Comparison of ENCODE assay signal across 19 cellular contexts in the genomic region with DNA sequence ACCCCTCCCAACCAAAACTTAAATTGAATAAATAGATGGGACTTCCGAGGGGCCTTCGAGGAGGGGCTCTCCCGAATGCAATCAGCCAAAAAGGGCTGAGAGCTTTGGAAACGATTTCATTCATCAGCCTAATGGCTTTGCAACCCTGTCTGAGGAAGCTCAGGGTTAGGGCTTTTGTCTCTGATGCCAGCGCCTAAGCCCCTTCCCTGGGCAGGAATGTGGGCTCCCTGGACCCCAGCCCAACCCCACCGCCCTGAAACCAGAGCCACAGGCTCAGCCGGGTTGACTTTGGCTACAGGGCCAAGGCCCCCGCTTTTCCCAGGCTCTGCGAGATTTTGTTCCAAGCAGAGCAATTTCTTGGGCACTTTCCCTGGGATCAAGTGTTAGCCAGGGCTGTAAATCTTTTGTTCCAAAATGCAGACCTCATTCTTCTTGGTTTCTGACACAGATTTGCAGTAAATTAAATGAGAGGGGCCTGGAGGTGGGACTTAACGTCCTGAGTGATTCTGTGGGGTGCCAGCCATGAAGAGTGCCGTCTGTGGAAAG. TPM values are rescaled to one million over a fixed set of nuclear protein-coding genes. Genes with fewer than 3 reads are reported as not detected.
DNase-seq lines count a peak whose midpoint lies in the region; ATAC-seq and TF ChIP-seq lines count a peak whose summit lies in the region.
"Had no signal": no experiment of that assay in that cellular context is flagged by ENCODE, and none has a peak within 500 bp of the region (broad histone marks: within the 10 kb centered on the region; RNA-seq: fewer than 3 reads in every experiment).

No MANE protein-coding gene starts in this region.

- H3K4me1 Mint-ChIP-seq in WTC11: peaks cover 26% of the 10 kb centered on the region

- no peak overlapping the region for H3K27ac ChIP-seq in GM23248
- H3K27ac ChIP-seq: RWPE1 had no signal

- no peak overlapping the region for H2AFZ ChIP-seq in GM23248

- no peaks in the 10 kb centered on the region for H3K79me2 ChIP-seq in GM23248 (ENCODE audit: insufficient read depth)

- H3K27me3 ChIP-seq in H7 (ENCODE audit: control insufficient read depth, insufficient read depth, low read length) (no peaks in the 10 kb centered on the region), GM23248 (replicated peaks; ENCODE audit: insufficient read depth) (peaks cover 26% of the 10 kb centered on the region)

- H3K36me3 Mint-ChIP-seq in WTC11: no peaks in the 10 kb centered on the region

- ATAC-seq in WTC11 (no peak), HG02981 (IDR thresholded peaks at IDR 0.05; ENCODE audit: unreplicated experiment) (no peak)

- no peaks in the 10 kb centered on the region for H4K20me1 ChIP-seq in GM23248 (ENCODE audit: insufficient read depth)

- H3F3A ChIP-seq in GM23248 (ENCODE audit: insufficient read depth): no peaks in the 10 kb centered on the region

- WGBS in GM23248 (ENCODE audit: low coverage in 1 of 2, low lambda C conversion rate in 2 of 2, missing lambda C conversion rate in 2 of 2), 2 experiments: 14 to 16% methylated on average over 11 of the region's 11 CpGs

- no peaks in the 10 kb centered on the region for H3K4me1 ChIP-seq in GM23248 (ENCODE audit: insufficient read depth)

- POLR2A ChIA-PET in WTC11 (lab: Charles Lee): no interaction called here

- H3K4me3 Mint-ChIP-seq in WTC11: no peak overlapping the region

- no peak overlapping the region for H3K4me2 ChIP-seq in GM23248 (ENCODE audit: unreplicated experiment)

- H3K9me3 ChIP-seq in GM23248 (ENCODE audit: low read depth): no peaks in the 10 kb centered on the region
- H3K9me3 ChIP-seq: BE2C had no signal

- peak; percentile 61 for DNase-seq in H7
- peak; percentile 10 for DNase-seq in WTC11 (ENCODE audit: low spot score)
- DNase-seq in medulla oblongata (ENCODE audit: extremely low spot score): peak; percentile 4
- DNase-seq in putamen (ENCODE audit: low spot score): peak; percentile 19
- DNase-seq in GM23248: no peak
- DNase-seq in NCI-H524 (lab: John Stamatoyannopoulos, UW): no peak
- DNase-seq: DMS 273 treated with DMSO at 0.1 percent for 48 hours, DMS79 treated with DMSO at 0.1 percent for 48 hours, GOT3, Karpas-422, MV-4-11, NCI-H1694 treated with DMSO at 0.1 percent for 48 hours, NCI-H2081 treated with DMSO at 0.1 percent for 48 hours, NCI-H446 treated with DMSO at 0.1 percent for 48 hours, SIG-M5 had no signal

- H3K9me2 ChIP-seq in GM23248 (ENCODE audit: insufficient read depth): no peaks in the 10 kb centered on the region

- no peaks in the 10 kb centered on the region for H3K36me3 ChIP-seq in H7 (replicated peaks; ENCODE audit: control insufficient read depth, insufficient read depth, low read length)
- no peaks in the 10 kb centered on the region for H3K36me3 ChIP-seq in GM23248 (ENCODE audit: low read depth)
- H3K36me3 ChIP-seq: BE2C had no signal

- CTCF ChIA-PET in WTC11 (lab: Charles Lee): interaction anchor here (0.6 to 1.7 kb wide), 9 partner anchors 11 to 164 kb away, joined by 3 to 5 read pairs (median 4); no protein-coding TSS in a partner anchor

- no peaks in the 10 kb centered on the region for H3K9me3 Mint-ChIP-seq in WTC11

- no peak overlapping the region for H3K9ac ChIP-seq in GM23248

- no peak overlapping the region for H3K4me3 ChIP-seq in H7 (ENCODE audit: insufficient read depth, low read depth, low read length)
- no peak overlapping the region for H3K4me3 ChIP-seq in GM23248

- no peaks in the 10 kb centered on the region for H3K27me3 Mint-ChIP-seq in WTC11 (ENCODE audit: low read depth)

- no peak overlapping the region for H3K27ac Mint-ChIP-seq in WTC11

- TF ChIP-seq CTCF in WTC11 (IDR thresholded peaks at IDR 0.05): no peak

- in situ Hi-C loops in GM23248 (cut with MboI): no loop called here

TF ChIP-seq in WTC11, 78 proteins besides CTCF, POLR2A, EP300 and RAD21 (continues in another document):
- TF ChIP-seq, protein P1, sequence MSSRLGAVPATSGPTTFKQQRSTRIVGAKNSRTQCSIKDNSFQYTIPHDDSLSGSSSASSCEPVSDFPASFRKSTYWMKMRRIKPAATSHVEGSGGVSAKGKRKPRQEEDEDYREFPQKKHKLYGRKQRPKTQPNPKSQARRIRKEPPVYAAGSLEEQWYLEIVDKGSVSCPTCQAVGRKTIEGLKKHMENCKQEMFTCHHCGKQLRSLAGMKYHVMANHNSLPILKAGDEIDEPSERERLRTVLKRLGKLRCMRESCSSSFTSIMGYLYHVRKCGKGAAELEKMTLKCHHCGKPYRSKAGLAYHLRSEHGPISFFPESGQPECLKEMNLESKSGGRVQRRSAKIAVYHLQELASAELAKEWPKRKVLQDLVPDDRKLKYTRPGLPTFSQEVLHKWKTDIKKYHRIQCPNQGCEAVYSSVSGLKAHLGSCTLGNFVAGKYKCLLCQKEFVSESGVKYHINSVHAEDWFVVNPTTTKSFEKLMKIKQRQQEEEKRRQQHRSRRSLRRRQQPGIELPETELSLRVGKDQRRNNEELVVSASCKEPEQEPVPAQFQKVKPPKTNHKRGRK (CRISPR knock-in tag; IDR thresholded peaks at IDR 0.05; ENCODE audit: borderline replicate concordance): no peak
- TF ChIP-seq, protein P2, sequence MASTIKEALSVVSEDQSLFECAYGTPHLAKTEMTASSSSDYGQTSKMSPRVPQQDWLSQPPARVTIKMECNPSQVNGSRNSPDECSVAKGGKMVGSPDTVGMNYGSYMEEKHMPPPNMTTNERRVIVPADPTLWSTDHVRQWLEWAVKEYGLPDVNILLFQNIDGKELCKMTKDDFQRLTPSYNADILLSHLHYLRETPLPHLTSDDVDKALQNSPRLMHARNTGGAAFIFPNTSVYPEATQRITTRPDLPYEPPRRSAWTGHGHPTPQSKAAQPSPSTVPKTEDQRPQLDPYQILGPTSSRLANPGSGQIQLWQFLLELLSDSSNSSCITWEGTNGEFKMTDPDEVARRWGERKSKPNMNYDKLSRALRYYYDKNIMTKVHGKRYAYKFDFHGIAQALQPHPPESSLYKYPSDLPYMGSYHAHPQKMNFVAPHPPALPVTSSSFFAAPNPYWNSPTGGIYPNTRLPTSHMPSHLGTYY (CRISPR knock-in tag; IDR thresholded peaks at IDR 0.05): no peak
- TF ChIP-seq TEAD4 (CRISPR knock-in tag; IDR thresholded peaks at IDR 0.05) (no peak), ZNF317 (CRISPR knock-in tag; IDR thresholded peaks at IDR 0.05; ENCODE audit: borderline replicate concordance, low read depth) (no peak), KAT7 (CRISPR knock-in tag; IDR thresholded peaks at IDR 0.05; ENCODE audit: borderline replicate concordance) (no peak), NR2C2 (CRISPR knock-in tag; IDR thresholded peaks at IDR 0.05) (no peak)
- TF ChIP-seq, protein P3, sequence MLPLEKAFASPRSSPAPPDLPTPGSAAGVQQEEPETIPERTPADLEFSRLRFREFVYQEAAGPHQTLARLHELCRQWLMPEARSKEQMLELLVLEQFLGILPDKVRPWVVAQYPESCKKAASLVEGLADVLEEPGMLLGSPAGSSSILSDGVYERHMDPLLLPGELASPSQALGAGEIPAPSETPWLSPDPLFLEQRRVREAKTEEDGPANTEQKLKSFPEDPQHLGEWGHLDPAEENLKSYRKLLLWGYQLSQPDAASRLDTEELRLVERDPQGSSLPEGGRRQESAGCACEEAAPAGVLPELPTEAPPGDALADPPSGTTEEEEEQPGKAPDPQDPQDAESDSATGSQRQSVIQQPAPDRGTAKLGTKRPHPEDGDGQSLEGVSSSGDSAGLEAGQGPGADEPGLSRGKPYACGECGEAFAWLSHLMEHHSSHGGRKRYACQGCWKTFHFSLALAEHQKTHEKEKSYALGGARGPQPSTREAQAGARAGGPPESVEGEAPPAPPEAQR (CRISPR knock-in tag; IDR thresholded peaks at IDR 0.05): no peak
- TF ChIP-seq, protein P4, sequence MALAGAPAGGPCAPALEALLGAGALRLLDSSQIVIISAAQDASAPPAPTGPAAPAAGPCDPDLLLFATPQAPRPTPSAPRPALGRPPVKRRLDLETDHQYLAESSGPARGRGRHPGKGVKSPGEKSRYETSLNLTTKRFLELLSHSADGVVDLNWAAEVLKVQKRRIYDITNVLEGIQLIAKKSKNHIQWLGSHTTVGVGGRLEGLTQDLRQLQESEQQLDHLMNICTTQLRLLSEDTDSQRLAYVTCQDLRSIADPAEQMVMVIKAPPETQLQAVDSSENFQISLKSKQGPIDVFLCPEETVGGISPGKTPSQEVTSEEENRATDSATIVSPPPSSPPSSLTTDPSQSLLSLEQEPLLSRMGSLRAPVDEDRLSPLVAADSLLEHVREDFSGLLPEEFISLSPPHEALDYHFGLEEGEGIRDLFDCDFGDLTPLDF (CRISPR knock-in tag; IDR thresholded peaks at IDR 0.05): no peak
- TF ChIP-seq, protein P5, sequence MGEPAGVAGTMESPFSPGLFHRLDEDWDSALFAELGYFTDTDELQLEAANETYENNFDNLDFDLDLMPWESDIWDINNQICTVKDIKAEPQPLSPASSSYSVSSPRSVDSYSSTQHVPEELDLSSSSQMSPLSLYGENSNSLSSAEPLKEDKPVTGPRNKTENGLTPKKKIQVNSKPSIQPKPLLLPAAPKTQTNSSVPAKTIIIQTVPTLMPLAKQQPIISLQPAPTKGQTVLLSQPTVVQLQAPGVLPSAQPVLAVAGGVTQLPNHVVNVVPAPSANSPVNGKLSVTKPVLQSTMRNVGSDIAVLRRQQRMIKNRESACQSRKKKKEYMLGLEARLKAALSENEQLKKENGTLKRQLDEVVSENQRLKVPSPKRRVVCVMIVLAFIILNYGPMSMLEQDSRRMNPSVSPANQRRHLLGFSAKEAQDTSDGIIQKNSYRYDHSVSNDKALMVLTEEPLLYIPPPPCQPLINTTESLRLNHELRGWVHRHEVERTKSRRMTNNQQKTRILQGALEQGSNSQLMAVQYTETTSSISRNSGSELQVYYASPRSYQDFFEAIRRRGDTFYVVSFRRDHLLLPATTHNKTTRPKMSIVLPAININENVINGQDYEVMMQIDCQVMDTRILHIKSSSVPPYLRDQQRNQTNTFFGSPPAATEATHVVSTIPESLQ (CRISPR knock-in tag; IDR thresholded peaks at IDR 0.05): no peak
- TF ChIP-seq, protein P6, sequence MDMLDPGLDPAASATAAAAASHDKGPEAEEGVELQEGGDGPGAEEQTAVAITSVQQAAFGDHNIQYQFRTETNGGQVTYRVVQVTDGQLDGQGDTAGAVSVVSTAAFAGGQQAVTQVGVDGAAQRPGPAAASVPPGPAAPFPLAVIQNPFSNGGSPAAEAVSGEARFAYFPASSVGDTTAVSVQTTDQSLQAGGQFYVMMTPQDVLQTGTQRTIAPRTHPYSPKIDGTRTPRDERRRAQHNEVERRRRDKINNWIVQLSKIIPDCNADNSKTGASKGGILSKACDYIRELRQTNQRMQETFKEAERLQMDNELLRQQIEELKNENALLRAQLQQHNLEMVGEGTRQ (CRISPR knock-in tag; IDR thresholded peaks at IDR 0.05): no peak

RNA-seq across cellular contexts. Expression of a gene that starts 29.1 kb away (rescaled TPM):
- total RNA-seq in H7 (2014; rRNA removed; shearing (Covaris generic)): 0.07 TPM in 1 of 2 replicates, not detected in the other
- 0.11 TPM in 1 of 3 replicates, not detected in the others for total RNA-seq in WTC11 (2021)
- total RNA-seq in GM23248 (2014; rRNA removed; shearing (Covaris generic)): not detected in 2 replicates
- polyA plus RNA-seq in GM23248 (2016; fragmentation: Nextera tagmentation; extraction: Ambion mirVana): not detected in 2 replicates
- total RNA-seq: M059J had no signal

RNA-seq across cellular contexts. Expression of a gene that starts 57.1 kb away (rescaled TPM):
- total RNA-seq in H7 (2014; rRNA removed; shearing (Covaris generic)): 50.7 and 66.1 TPM in 2 replicates
- 39.4 to 41.0 TPM (median 39.5 TPM) in 3 replicates for total RNA-seq in WTC11 (2021)
- 69.7 and 94.0 TPM in 2 replicates for total RNA-seq in GM23248 (2014; rRNA removed; shearing (Covaris generic))
- polyA plus RNA-seq in GM23248 (2016; fragmentation: Nextera tagmentation; extraction: Ambion mirVana): 25.2 and 25.9 TPM in 2 replicates

Comparison
In these comparisons a context has a peak if more than half of its experiments do, and no peak if none do; other contexts are left out.
1. DNase-seq: peak in H7 (single experiment), WTC11 (single experiment), medulla oblongata (single experiment) and putamen (single experiment); none in GM23248 (single experiment) and NCI-H524 (0 of 2).